In genomic region chr12:94948232-94948810, GRCh38 we compare ENCODE assay signal across 1 cellular context.
TF ChIP-seq lines count a peak whose summit lies in the region.

No MANE protein-coding gene starts in this region.

TF ChIP-seq in H1, 55 proteins besides CTCF, POLR2A, EP300 and RAD21 (continued from another document):
- TF ChIP-seq RFX5 (IDR thresholded peaks at IDR 0.05; ENCODE audit: borderline replicate concordance, low read depth, low read length) = no peak
- TF ChIP-seq BRCA1 (IDR thresholded peaks at IDR 0.05; ENCODE audit: low read depth, low read length) = no peak
- TF ChIP-seq CHD2 (IDR thresholded peaks at IDR 0.05; ENCODE audit: low read length) = no peak
- TF ChIP-seq RBBP5 (IDR thresholded peaks at IDR 0.05; ENCODE audit: borderline replicate concordance, low read depth, low read length) = no peak
- no peak for TF ChIP-seq CHD1 (IDR thresholded peaks at IDR 0.05; ENCODE audit: low read depth, low read length)
- TF ChIP-seq SP4 (IDR thresholded peaks at IDR 0.05; ENCODE audit: low read length) = no peak
- no peak for TF ChIP-seq CBX5 (IDR thresholded peaks at IDR 0.05; ENCODE audit: low read depth, low read length)
- TF ChIP-seq SUZ12 (IDR thresholded peaks at IDR 0.05; ENCODE audit: low read length) = no peak
- TF ChIP-seq TEAD4 (IDR thresholded peaks at IDR 0.05; ENCODE audit: low read depth, low read length) = no peak
- no peak for TF ChIP-seq FOSL1 (IDR thresholded peaks at IDR 0.05; ENCODE audit: insufficient read depth, low read depth, low read length)
- TF ChIP-seq JUND (IDR thresholded peaks at IDR 0.05; ENCODE audit: low read length) = no peak
- TF ChIP-seq YY1 (IDR thresholded peaks at IDR 0.05; ENCODE audit: low read depth, low read length) = no peak
- no peak for TF ChIP-seq MAFK (IDR thresholded peaks at IDR 0.05; ENCODE audit: low read depth, low read length)
TF ChIP-seq in H1: peak in this region for 0.
